ENCODE assay signal across 27 cellular contexts in genomic region chr5:159874308-159874707, GRCh38. TPM values are rescaled to one million over a fixed set of nuclear protein-coding genes. Genes with fewer than 3 reads are reported as not detected.
A peak's percentile ranks its signal among the peaks of the same experiment; 100 is the strongest.
DNase-seq lines count a peak whose midpoint lies in the region; ATAC-seq and TF ChIP-seq lines count a peak whose summit lies in the region.
"Had no signal": no experiment of that assay in that cellular context is flagged by ENCODE, and none has a peak within 500 bp of the region (broad histone marks: within the 10 kb centered on the region; RNA-seq: fewer than 3 reads in every experiment).

No MANE protein-coding gene starts in this region.

- H3K36me3 Mint-ChIP-seq in activated CD4-positive, alpha-beta T cell treated with anti-CD3 and anti-CD28 coated beads for 36 hours (ENCODE audit: low read depth), result no peaks in the 10 kb centered on the region
- H3K36me3 Mint-ChIP-seq in activated CD4-positive, alpha-beta T cell treated with anti-CD3 and anti-CD28 coated beads, Interleukin-2, amount 10 ng/mL, durations not matched to agents 24 days and 14 days (ENCODE audit: low read depth), result no peaks in the 10 kb centered on the region
- H3K36me3 Mint-ChIP-seq: activated naive CD8-positive, alpha-beta T cell had no signal

- no peak for TF ChIP-seq CTCF in fibroblast of lung (conservative IDR thresholded peaks at IDR 0.05 in 1 of 2, IDR thresholded peaks at IDR 0.05 in 1 of 2; ENCODE audit: low read depth in 1 of 2, low read length in 2 of 2)

- H3K36me3 ChIP-seq in fibroblast of lung (ENCODE audit: control insufficient read depth, insufficient read depth, low read length) (no peaks in the 10 kb centered on the region), skeletal muscle satellite cell (ENCODE audit: insufficient read depth, low read length) (no peaks in the 10 kb centered on the region)
- no peaks in the 10 kb centered on the region for H3K36me3 ChIP-seq in effector memory CD4-positive, alpha-beta T cell (ENCODE audit: control insufficient read depth, insufficient read depth, low read length)
- H3K36me3 ChIP-seq: BLaER1, upper lobe of left lung had no signal

- H3K4me1 ChIP-seq in fibroblast of lung (ENCODE audit: control insufficient read depth, extremely low read depth, insufficient read depth, low read length) (peaks cover 11% of the 10 kb centered on the region), skeletal muscle satellite cell (ENCODE audit: control insufficient read depth, insufficient read depth, low read length) (peaks cover 34% of the 10 kb centered on the region)
- H3K4me1 ChIP-seq in effector memory CD4-positive, alpha-beta T cell (ENCODE audit: control insufficient read depth, insufficient read depth, low read length, poor library complexity, severe bottlenecking), result no peaks in the 10 kb centered on the region
- H3K4me1 ChIP-seq: BLaER1, body of pancreas had no signal

- no peaks in the 10 kb centered on the region for H3K9me3 Mint-ChIP-seq in activated CD4-positive, alpha-beta T cell treated with anti-CD3 and anti-CD28 coated beads for 36 hours (ENCODE audit: low read depth)
- H3K9me3 Mint-ChIP-seq in activated CD4-positive, alpha-beta T cell treated with anti-CD3 and anti-CD28 coated beads, Interleukin-2, amount 10 ng/mL, durations not matched to agents 24 days and 14 days, result no peaks in the 10 kb centered on the region

- no peak overlapping the region for H3K4me3 Mint-ChIP-seq in activated CD4-positive, alpha-beta T cell treated with anti-CD3 and anti-CD28 coated beads for 36 hours
- H3K4me3 Mint-ChIP-seq in activated CD4-positive, alpha-beta T cell treated with anti-CD3 and anti-CD28 coated beads, Interleukin-2, amount 10 ng/mL, durations not matched to agents 24 days and 14 days, result no peak overlapping the region
- H3K4me3 Mint-ChIP-seq: activated naive CD8-positive, alpha-beta T cell; nephron had no signal

- POLR2A ChIA-PET in activated CD4-positive, alpha-beta T cell treated with anti-CD3 and anti-CD28 coated beads for 36 hours (lab: Charles Lee), result interaction anchor here (0.7 kb wide), 1 partner anchor 667 kb away, joined by 4 read pairs; no protein-coding TSS in a partner anchor

- peaks cover 9% of the 10 kb centered on the region for H3K27me3 Mint-ChIP-seq in activated CD4-positive, alpha-beta T cell treated with anti-CD3 and anti-CD28 coated beads for 36 hours
- peaks cover 10% of the 10 kb centered on the region for H3K27me3 Mint-ChIP-seq in activated CD4-positive, alpha-beta T cell treated with anti-CD3 and anti-CD28 coated beads, Interleukin-2, amount 10 ng/mL, durations not matched to agents 24 days and 14 days

- H3K27me3 ChIP-seq in fibroblast of lung (ENCODE audit: control insufficient read depth, insufficient read depth, low read length), result no peaks in the 10 kb centered on the region
- H3K27me3 ChIP-seq in skeletal muscle satellite cell (ENCODE audit: control insufficient read depth, insufficient read depth, low read length), result no peaks in the 10 kb centered on the region
- no peaks in the 10 kb centered on the region for H3K27me3 ChIP-seq in effector memory CD4-positive, alpha-beta T cell (replicated peaks; ENCODE audit: control insufficient read depth, insufficient read depth, low read length, poor library complexity, severe bottlenecking)
- H3K27me3 ChIP-seq: BLaER1, body of pancreas, upper lobe of left lung had no signal

- H3K27ac ChIP-seq in fibroblast of lung (ENCODE audit: insufficient read depth, low read length), result no peak overlapping the region
- H3K27ac ChIP-seq in effector memory CD4-positive, alpha-beta T cell (ENCODE audit: insufficient read depth, low read length, poor library complexity, severe bottlenecking), result no peak overlapping the region
- H3K27ac ChIP-seq: BLaER1, body of pancreas, coronary artery, KMS-11, upper lobe of left lung had no signal

- no peaks in the 10 kb centered on the region for H3K4me1 Mint-ChIP-seq in activated CD4-positive, alpha-beta T cell treated with anti-CD3 and anti-CD28 coated beads for 36 hours
- H3K4me1 Mint-ChIP-seq in activated CD4-positive, alpha-beta T cell treated with anti-CD3 and anti-CD28 coated beads, Interleukin-2, amount 10 ng/mL, durations not matched to agents 24 days and 14 days, result no peaks in the 10 kb centered on the region

- no peak overlapping the region for H2AFZ ChIP-seq in fibroblast of lung (ENCODE audit: low read length)

- CTCF ChIA-PET in activated CD4-positive, alpha-beta T cell treated with anti-CD3 and anti-CD28 coated beads for 36 hours (lab: Charles Lee), result no interaction called here

- H3K9ac ChIP-seq in fibroblast of lung (ENCODE audit: insufficient read depth, low read length), result no peak overlapping the region
- no peak overlapping the region for H3K9ac ChIP-seq in skeletal muscle satellite cell (ENCODE audit: low read depth, low read length)
- H3K9ac ChIP-seq: BLaER1, KMS-11 had no signal

- no peak overlapping the region for H3K27ac Mint-ChIP-seq in activated CD4-positive, alpha-beta T cell treated with anti-CD3 and anti-CD28 coated beads for 36 hours
- no peak overlapping the region for H3K27ac Mint-ChIP-seq in activated CD4-positive, alpha-beta T cell treated with anti-CD3 and anti-CD28 coated beads, Interleukin-2, amount 10 ng/mL, durations not matched to agents 24 days and 14 days
- H3K27ac Mint-ChIP-seq: activated naive CD8-positive, alpha-beta T cell; nephron had no signal

- H3K9me3 ChIP-seq in fibroblast of lung (ENCODE audit: control insufficient read depth, insufficient read depth, low read depth, low read length) (no peaks in the 10 kb centered on the region), skeletal muscle satellite cell (replicated peaks; ENCODE audit: low read length) (no peaks in the 10 kb centered on the region)
- no peaks in the 10 kb centered on the region for H3K9me3 ChIP-seq in effector memory CD4-positive, alpha-beta T cell (ENCODE audit: control insufficient read depth, low read length)
- H3K9me3 ChIP-seq: BLaER1, body of pancreas, upper lobe of left lung had no signal

- H3K4me2 ChIP-seq in fibroblast of lung (ENCODE audit: extremely low read depth, insufficient read depth, low read length) (no peak overlapping the region), skeletal muscle satellite cell (ENCODE audit: low read length) (peak overlapping the region; percentile 1)
- H3K4me2 ChIP-seq: BLaER1, KMS-11 had no signal

- no peaks in the 10 kb centered on the region for H3K79me2 ChIP-seq in fibroblast of lung (ENCODE audit: control insufficient read depth, insufficient read depth, low read length)

- peak; percentile 9 for ATAC-seq in activated CD4-positive, alpha-beta T cell treated with anti-CD3 and anti-CD28 coated beads for 36 hours
- ATAC-seq: body of pancreas, left cardiac atrium had no signal

- no peak for DNase-seq in activated CD4-positive, alpha-beta T cell treated with anti-CD3 and anti-CD28 coated beads for 36 hours
- no peak for DNase-seq in activated CD4-positive, alpha-beta T cell treated with anti-CD3 and anti-CD28 coated beads, Interleukin-2, amount 10 ng/mL, durations not matched to agents 24 days and 14 days
- DNase-seq in RKO (ENCODE audit: low spot score), result peak; percentile 13
- peak; percentile 46 to 65 for DNase-seq in fibroblast of lung (ENCODE audit: low read depth in 2 of 2)
- no peak for DNase-seq in NCI-H2107 (lab: John Stamatoyannopoulos, UW)
- DNase-seq in effector memory CD4-positive, alpha-beta T cell, result no peak
- no peak for DNase-seq in stimulated activated naive CD4-positive, alpha-beta T cell treated with Interleukin-2 at 50 U/mL for 16 hours (lab: John Stamatoyannopoulos, UW)
- DNase-seq: 8988T; activated CD4-positive, CD25-positive, alpha-beta regulatory T cell treated with anti-CD3 and anti-CD28 coated beads, Interleukin-2, amount 50 U/mL, for 72 hours; body of pancreas; left cardiac atrium; NCI-H1105; NCI-H524 treated with DMSO at 0.1 percent for 48 hours; posterior cingulate gyrus; small intestine; stimulated activated CD4-positive, alpha-beta T cell treated with anti-CD3 and anti-CD28 coated beads, Interleukin-2, amount 100 ng/mL, for 48 hours; T-helper 9 cell; upper lobe of left lung had no signal

- no peaks in the 10 kb centered on the region for H4K20me1 ChIP-seq in fibroblast of lung (ENCODE audit: control insufficient read depth, extremely low read depth, insufficient read depth, low read length)
- H4K20me1 ChIP-seq: BLaER1 had no signal

- H3K4me3 ChIP-seq in fibroblast of lung (replicated peaks in 1 of 4; ENCODE audit: control extremely low read depth in 1 of 4, insufficient read depth in 1 of 4, low read depth in 3 of 4, low read length in 4 of 4) (no peak overlapping the region), skeletal muscle satellite cell (ENCODE audit: low read length) (no peak overlapping the region)
- H3K4me3 ChIP-seq in effector memory CD4-positive, alpha-beta T cell (ENCODE audit: insufficient read depth, low read depth, low read length, poor library complexity, severe bottlenecking), result no peak overlapping the region
- H3K4me3 ChIP-seq: BLaER1, body of pancreas, coronary artery, upper lobe of left lung had no signal

- intact Hi-C loops in activated CD4-positive, alpha-beta T cell treated with anti-CD3 and anti-CD28 coated beads for 36 hours (cut with DNase I, micrococcal nuclease), result no loop called here
- intact Hi-C loops in activated CD4-positive, alpha-beta T cell treated with anti-CD3 and anti-CD28 coated beads, Interleukin-2, amount 10 ng/mL, durations not matched to agents 24 days and 14 days (cut with micrococcal nuclease), result loop anchor here (10.0 kb wide), 1 partner anchor 1390 kb away; no protein-coding TSS in a partner anchor

RNA-seq across cellular contexts. Expression of gene ADRA1B, which starts 42.0 kb away (rescaled TPM):
- total RNA-seq in activated CD4-positive, alpha-beta T cell treated with anti-CD3 and anti-CD28 coated beads for 36 hours, result not detected
- not detected in 2 replicates for total RNA-seq in activated CD4-positive, alpha-beta T cell treated with anti-CD3 and anti-CD28 coated beads, Interleukin-2, amount 10 ng/mL, durations not matched to agents 24 days and 14 days
- 0.26 and 0.99 TPM in 2 replicates for total RNA-seq in fibroblast of lung
- polyA plus RNA-seq in fibroblast of lung, result 0.73 and 1.7 TPM in 2 replicates
- 1.3 and 2.4 TPM in 2 replicates for polyA plus RNA-seq in fibroblast of lung (2012)
- polyA minus RNA-seq in fibroblast of lung (ENCODE audit: low replicate concordance), result 0.19 and 5.2 TPM in 2 replicates
- 0.25 and 0.87 TPM in 2 replicates for total RNA-seq in skeletal muscle satellite cell (2012; rRNA removed)
- total RNA-seq: activated CD8-positive, alpha-beta memory T cell treated with anti-CD3 and anti-CD28 coated beads for 36 hours; OCI-LY7; SK-MEL-5 had no signal

Comparison
In these comparisons a context has a peak if more than half of its experiments do, and no peak if none do; other contexts are left out.
1. DNase-seq: peak in RKO (single experiment) and fibroblast of lung (2 of 2); none in activated CD4-positive, alpha-beta T cell treated with anti-CD3 and anti-CD28 coated beads for 36 hours (single experiment), activated CD4-positive, alpha-beta T cell treated with anti-CD3 and anti-CD28 coated beads, Interleukin-2, amount 10 ng/mL, durations not matched to agents 24 days and 14 days (single experiment), NCI-H2107 (single experiment), effector memory CD4-positive, alpha-beta T cell (0 of 3) and stimulated activated naive CD4-positive, alpha-beta T cell treated with Interleukin-2 at 50 U/mL for 16 hours (single experiment).